In the genomic region with DNA sequence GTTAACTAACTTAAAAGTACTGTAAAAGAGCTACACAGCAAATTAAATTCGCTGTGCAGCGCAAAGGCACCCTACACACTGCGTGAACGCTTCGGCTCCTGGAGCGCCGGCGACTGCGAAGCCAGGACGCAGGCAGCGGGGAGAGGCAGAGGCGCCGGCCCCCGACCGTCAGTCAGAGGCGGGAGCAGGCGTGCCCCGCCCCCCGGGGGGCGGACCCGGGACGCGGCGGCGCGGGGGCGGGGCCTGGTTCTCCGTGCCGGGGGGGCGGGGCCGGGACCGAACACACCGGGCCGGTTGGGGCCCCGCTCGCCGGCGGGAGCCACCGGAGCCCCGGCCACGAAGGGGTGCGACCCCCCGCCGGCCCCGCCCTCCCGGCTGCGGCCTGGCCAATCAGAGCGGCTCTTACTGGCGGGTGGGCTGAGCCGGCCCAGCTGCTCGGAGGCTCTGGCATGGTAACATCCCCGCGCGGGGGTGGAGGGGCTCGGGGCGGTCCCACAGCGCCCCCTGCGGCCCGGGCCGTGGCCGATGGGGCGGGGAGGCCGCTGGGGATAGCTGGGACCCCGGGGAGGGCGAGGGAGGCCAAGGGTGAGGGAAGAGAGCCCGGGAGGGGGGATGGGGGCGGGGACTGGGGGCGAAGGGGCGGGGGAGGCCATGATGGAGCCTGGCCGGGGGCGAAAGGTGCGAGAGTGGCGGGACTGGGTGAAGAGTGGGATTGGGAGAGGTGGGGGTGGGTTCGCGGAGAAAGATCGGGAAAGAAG, we compare ENCODE assay signal across 8 cellular contexts.
A peak's percentile ranks its signal among the peaks of the same experiment; 100 is the strongest.
DNase-seq lines count a peak whose midpoint lies in the region; ATAC-seq and TF ChIP-seq lines count a peak whose summit lies in the region.

TSS of gene PRPF40B (plus strand) at position 420 of the 758 bp plus-strand sequence. CDS start at position 450, 30 bp downstream.

- H2AFZ ChIP-seq in neuron (ENCODE audit: low read depth, low read length): peak within 1 kb of the TSS; percentile 79

- H3K36me3 ChIP-seq in neuron (ENCODE audit: insufficient read depth, low read length) (no peaks in the 10 kb centered on the region), subcutaneous abdominal adipose tissue (ENCODE audit: control insufficient read depth in 5 of 5, insufficient read depth in 5 of 5, low read length in 5 of 5) (no peaks in the 10 kb centered on the region)

- peak; percentile 40; the same call in 1 of the 2 replicates for TF ChIP-seq CTCF in LNCAP (IDR thresholded peaks at IDR 0.05)
- peak; percentile 41 for TF ChIP-seq CTCF in foreskin fibroblast (IDR thresholded peaks at IDR 0.05; ENCODE audit: low read depth, low read length)

- H3K27ac ChIP-seq in subcutaneous abdominal adipose tissue (ENCODE audit: low read depth, low read length): peak within 1 kb of the TSS; percentile 76

- H3K4me3 ChIP-seq in foreskin fibroblast (ENCODE audit: low read depth in 1 of 2, low read length in 2 of 2) (peak within 1 kb of the TSS; percentile 69 to 74), neuron (ENCODE audit: low read length) (peak within 1 kb of the TSS; percentile 59), subcutaneous abdominal adipose tissue (ENCODE audit: low read depth in 1 of 5, low read length in 5 of 5) (peak within 1 kb of the TSS; percentile 63 to 86 (median 79))

- H3K9ac ChIP-seq in subcutaneous abdominal adipose tissue (ENCODE audit: low read length in 5 of 5): peak within 1 kb of the TSS; percentile 59 to 81 (median 69)

- H3K9me3 ChIP-seq in neuron (ENCODE audit: low read length) (no peaks in the 10 kb centered on the region), subcutaneous abdominal adipose tissue (ENCODE audit: control insufficient read depth in 5 of 5, low read length in 5 of 5) (no peaks in the 10 kb centered on the region)

- peaks cover 15% of the 10 kb centered on the region for H3K4me1 ChIP-seq in neuron (ENCODE audit: insufficient read depth, low read length)
- H3K4me1 ChIP-seq in subcutaneous abdominal adipose tissue (ENCODE audit: control insufficient read depth in 5 of 5, insufficient read depth in 5 of 5, low read length in 5 of 5): peaks cover 2 to 31% (median 24%) of the 10 kb centered on the region in 5 donors

- peak; percentile 83 for DNase-seq in EL
- peak; percentile 80 to 86 for DNase-seq in SHP77 (lab: John Stamatoyannopoulos, UW)
- peak; percentile 83 for DNase-seq in activated gamma-delta T cell (lab: John Stamatoyannopoulos, UW)
- DNase-seq in foreskin fibroblast: peak; percentile 74 to 92

- peak; percentile 66 for ATAC-seq in GM21825 (IDR thresholded peaks at IDR 0.05; ENCODE audit: unreplicated experiment)

- H3K27me3 ChIP-seq in neuron (ENCODE audit: insufficient read depth, low read length): no peaks in the 10 kb centered on the region
- H3K27me3 ChIP-seq in subcutaneous abdominal adipose tissue (ENCODE audit: control insufficient read depth in 5 of 5, insufficient read depth in 4 of 5, low read length in 5 of 5): no peaks in the 10 kb centered on the region

Comparison
In these comparisons a context has a peak if more than half of its experiments do, and no peak if none do; other contexts are left out.
1. Peak in every context shown above with its lines: DNase-seq, ATAC-seq, H3K4me3 ChIP-seq and H3K27ac ChIP-seq.